ENCODE assay signal across 20 cellular contexts in the genomic region with DNA sequence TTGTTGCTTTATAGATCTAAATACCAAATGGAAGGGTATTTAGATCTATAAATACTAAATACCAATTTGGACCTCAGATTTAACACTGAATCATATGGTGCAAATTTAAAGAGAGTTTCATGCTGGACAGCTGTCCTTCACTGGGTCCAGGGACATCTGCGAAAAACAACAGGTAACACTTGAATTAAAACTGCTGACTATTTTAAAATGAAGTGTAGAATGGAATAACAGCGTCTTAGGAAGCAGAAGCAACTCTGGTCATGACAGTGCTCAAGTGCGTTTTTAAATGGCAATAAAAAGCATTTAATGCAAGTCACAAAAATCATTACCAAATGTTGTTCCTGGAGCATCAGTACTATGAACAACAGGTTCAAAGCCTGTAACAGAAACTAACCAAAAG.
DNase-seq lines count a peak whose midpoint lies in the region; ATAC-seq, FAIRE-seq and TF ChIP-seq lines count a peak whose summit lies in the region.
"Had no signal": no experiment of that assay in that cellular context is flagged by ENCODE, and none has a peak within 500 bp of the region (broad histone marks: within the 10 kb centered on the region; RNA-seq: fewer than 3 reads in every experiment).

No MANE protein-coding gene starts in this region.

- no peak for TF ChIP-seq RAD21 in A549 (conservative IDR thresholded peaks at IDR 0.05 in 1 of 2, IDR thresholded peaks at IDR 0.05 in 1 of 2)

- ATAC-seq in A549 (no peak), HG02981 (IDR thresholded peaks at IDR 0.05; ENCODE audit: unreplicated experiment) (no peak), HG02798 (IDR thresholded peaks at IDR 0.05; ENCODE audit: poor library complexity, unreplicated experiment) (no peak)
- ATAC-seq: CD8-positive, alpha-beta T cell had no signal

- TF ChIP-seq EP300 in A549 (IDR thresholded peaks at IDR 0.05), result no peak

- CTCF ChIA-PET in A549 (lab: Yijun Ruan, JAX), result no interaction called here

- POLR2A ChIA-PET in A549 (lab: Yijun Ruan, JAX), result no interaction called here

- DNase-seq in A549 (ENCODE audit: low read depth in 1 of 2, low spot score in 1 of 2) (no peak), H54 (ENCODE audit: insufficient read length, low spot score) (no peak)
- DNase-seq: 8988T; AML-193; Caco-2; Calu3; CD4-positive, alpha-beta T cell; CD8-positive, alpha-beta T cell; DMS79 treated with DMSO at 0.1 percent for 48 hours; GF-D8 had no signal

- no peak overlapping the region for H3K27ac ChIP-seq in A549
- H3K27ac ChIP-seq: BLaER1 treated with 17β-estradiol and CSF1 and Interleukin-3, amounts not matched to agents 10 nM and 100 nM; C4-2B had no signal

- no peak for TF ChIP-seq CTCF in A549 (IDR thresholded peaks at IDR 0.05)

- H3K4me2 ChIP-seq in A549, result no peak overlapping the region
- H3K4me2 ChIP-seq: BLaER1 treated with 17β-estradiol and CSF1 and Interleukin-3, amounts not matched to agents 10 nM and 100 nM had no signal

- no peaks in the 10 kb centered on the region for H3K4me1 ChIP-seq in A549
- H3K4me1 ChIP-seq: BLaER1 treated with 17β-estradiol and CSF1 and Interleukin-3, amounts not matched to agents 10 nM and 100 nM; Caco-2 had no signal

- FAIRE-seq in A549 (lab: Jason Lieb, UNC) (no peak), H54 (lab: Jason Lieb, UNC) (peak; percentile 20), islet of Langerhans (lab: Jason Lieb, UNC) (peak; percentile 56)
- FAIRE-seq: A204.1, D721Med, G401.6, GM12891, GM19239 had no signal

- H3K9me3 ChIP-seq in A549, result no peaks in the 10 kb centered on the region
- H3K9me3 ChIP-seq: BLaER1 treated with 17β-estradiol and CSF1 and Interleukin-3, amounts not matched to agents 10 nM and 100 nM; Caco-2 had no signal

- no peak overlapping the region for H3K4me3 ChIP-seq in A549
- H3K4me3 ChIP-seq: BLaER1 treated with 17β-estradiol and CSF1 and Interleukin-3, amounts not matched to agents 10 nM and 100 nM had no signal

- WGBS in A549 (ENCODE audit: missing lambda C conversion rate), result 67% methylated on average over 3 of the region's 3 CpGs

- TF ChIP-seq POLR2A in A549 (IDR thresholded peaks at IDR 0.05; ENCODE audit: low read length) (no peak), H54 (IDR thresholded peaks at IDR 0.05; ENCODE audit: low read depth, low read length) (no peak)

TF ChIP-seq in A549, 52 proteins besides CTCF, POLR2A, EP300 and RAD21:
- TF ChIP-seq, protein P1, sequence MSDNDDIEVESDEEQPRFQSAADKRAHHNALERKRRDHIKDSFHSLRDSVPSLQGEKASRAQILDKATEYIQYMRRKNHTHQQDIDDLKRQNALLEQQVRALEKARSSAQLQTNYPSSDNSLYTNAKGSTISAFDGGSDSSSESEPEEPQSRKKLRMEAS (IDR thresholded peaks at IDR 0.05), result no peak
- TF ChIP-seq MAFK (IDR thresholded peaks at IDR 0.05; ENCODE audit: partially characterized antibody), result peak; percentile 68
TF ChIP-seq in A549: peak in this region for 1.
